In the genomic region with DNA sequence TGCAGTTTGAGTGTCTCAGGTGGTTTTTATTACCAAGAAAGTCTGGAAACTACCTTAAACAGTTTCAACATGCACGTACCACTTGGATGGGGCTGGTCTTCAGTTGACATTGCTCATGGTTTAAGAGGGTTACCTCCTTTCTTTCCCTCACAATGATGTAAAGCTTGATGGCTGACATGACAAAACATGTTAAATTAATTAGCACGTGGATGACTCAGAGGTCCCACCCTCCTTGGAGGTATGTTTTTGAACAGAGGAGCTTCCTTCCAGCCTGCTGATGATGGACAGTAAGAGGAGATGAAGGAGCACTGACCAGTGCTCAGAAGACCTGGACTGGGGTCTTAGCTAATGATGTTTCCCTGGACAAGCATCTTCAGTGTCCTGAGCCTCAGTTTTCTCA, we compare ENCODE assay signal across 27 cellular contexts.
"Had no signal": no experiment of that assay in that cellular context is flagged by ENCODE, and none has a peak within 500 bp of the region (broad histone marks: within the 10 kb centered on the region; RNA-seq: fewer than 3 reads in every experiment).

No MANE protein-coding gene starts in this region.

- H3K36me3 ChIP-seq: adrenal gland, MG63, WERI-Rb-1 had no signal

- H3K9me3 ChIP-seq: adrenal gland, body of pancreas, MG63 had no signal

- H3K27ac Mint-ChIP-seq: activated naive CD4-positive, alpha-beta T cell treated with anti-CD3 and anti-CD28 coated beads for 36 hours; activated naive CD4-positive, alpha-beta T cell treated with anti-CD3 and anti-CD28 coated beads, Interleukin-2, amount 50 U/mL, for 72 hours; activated T-helper 1 cell treated with anti-CD3 and anti-CD28 coated beads, Interleukin-12 subunit alpha, Interleukin-12 subunit beta, Interleukin-2, Interleukin-4 antibody, amounts not matched to agents 30 ng/mL and 10 ng/mL and 1 ng/mL, durations not matched to agents 14 hours and 24 hours and 36 hours had no signal

- H3K4me3 ChIP-seq: adrenal gland, body of pancreas, MG63 had no signal

- H3K4me3 Mint-ChIP-seq: activated naive CD4-positive, alpha-beta T cell treated with anti-CD3 and anti-CD28 coated beads for 36 hours; activated T-cell treated with anti-CD3 and anti-CD28 coated beads, Interleukin-2, amount 50 U/mL, for 4 hours; activated T-helper 1 cell treated with anti-CD3 and anti-CD28 coated beads, Interleukin-12 subunit alpha, Interleukin-12 subunit beta, Interleukin-2, Interleukin-4 antibody, amounts not matched to agents 30 ng/mL and 10 ng/mL and 1 ng/mL, durations not matched to agents 14 hours and 24 hours and 36 hours had no signal

- H3K36me3 Mint-ChIP-seq: activated naive CD4-positive, alpha-beta T cell treated with anti-CD3 and anti-CD28 coated beads, Interleukin-2, amount 50 U/mL, for 72 hours had no signal

- H3K27ac ChIP-seq: adrenal gland, body of pancreas, WERI-Rb-1 had no signal

- H3K9me3 Mint-ChIP-seq: activated naive CD4-positive, alpha-beta T cell treated with anti-CD3 and anti-CD28 coated beads for 36 hours; activated T-cell treated with anti-CD3 and anti-CD28 coated beads, Interleukin-2, amount 50 U/mL, for 4 hours; activated T-helper 1 cell treated with anti-CD3 and anti-CD28 coated beads, Interleukin-12 subunit alpha, Interleukin-12 subunit beta, Interleukin-2, Interleukin-4 antibody, amounts not matched to agents 30 ng/mL and 10 ng/mL and 1 ng/mL, durations not matched to agents 14 hours and 24 hours and 36 hours had no signal

- ATAC-seq: activated naive CD4-positive, alpha-beta T cell treated with anti-CD3 and anti-CD28 coated beads, Interleukin-2, amount 50 U/mL, for 72 hours; activated T-cell treated with anti-CD3 and anti-CD28 coated beads, Interleukin-2, amount 50 U/mL, for 4 hours; body of pancreas; Panc1; Right ventricle myocardium inferior had no signal

- H3K4me1 ChIP-seq: adrenal gland, body of pancreas had no signal

- DNase-seq: activated CD4-positive, alpha-beta T cell treated with anti-CD3 and anti-CD28 coated beads for 1 hour; activated CD4-positive, alpha-beta T cell treated with anti-CD3 and anti-CD28 coated beads for 48 hours; activated CD4-positive, CD25-positive, alpha-beta regulatory T cell; activated CD8-positive, alpha-beta memory T cell treated with anti-CD3 and anti-CD28 coated beads, Interleukin-2, amount 50 U/mL, for 4 hours; activated gamma-delta T cell treated with Interleukin-2 at 50 U/mL for 16 hours; activated naive CD4-positive, alpha-beta T cell treated with anti-CD3 and anti-CD28 coated beads for 36 hours; activated T-cell treated with anti-CD3 and anti-CD28 coated beads for 4 hours; activated T-cell treated with anti-CD3 and anti-CD28 coated beads, Interleukin-2, amount 50 U/mL, for 4 hours; adrenal gland; body of pancreas; central memory CD4-positive, alpha-beta T cell; Karpas-422; KBM-7; MG63; NCI-H1048; NCI-H1105 treated with DMSO at 0.1 percent for 48 hours; NCI-H1436; NCI-H187 treated with DMSO at 0.1 percent for 48 hours; NCI-H2081; NCI-H345; SIG-M5; T1000; WERI-Rb-1 had no signal

- H3K27me3 ChIP-seq: adrenal gland, body of pancreas, MG63 had no signal
